In the genomic region with DNA sequence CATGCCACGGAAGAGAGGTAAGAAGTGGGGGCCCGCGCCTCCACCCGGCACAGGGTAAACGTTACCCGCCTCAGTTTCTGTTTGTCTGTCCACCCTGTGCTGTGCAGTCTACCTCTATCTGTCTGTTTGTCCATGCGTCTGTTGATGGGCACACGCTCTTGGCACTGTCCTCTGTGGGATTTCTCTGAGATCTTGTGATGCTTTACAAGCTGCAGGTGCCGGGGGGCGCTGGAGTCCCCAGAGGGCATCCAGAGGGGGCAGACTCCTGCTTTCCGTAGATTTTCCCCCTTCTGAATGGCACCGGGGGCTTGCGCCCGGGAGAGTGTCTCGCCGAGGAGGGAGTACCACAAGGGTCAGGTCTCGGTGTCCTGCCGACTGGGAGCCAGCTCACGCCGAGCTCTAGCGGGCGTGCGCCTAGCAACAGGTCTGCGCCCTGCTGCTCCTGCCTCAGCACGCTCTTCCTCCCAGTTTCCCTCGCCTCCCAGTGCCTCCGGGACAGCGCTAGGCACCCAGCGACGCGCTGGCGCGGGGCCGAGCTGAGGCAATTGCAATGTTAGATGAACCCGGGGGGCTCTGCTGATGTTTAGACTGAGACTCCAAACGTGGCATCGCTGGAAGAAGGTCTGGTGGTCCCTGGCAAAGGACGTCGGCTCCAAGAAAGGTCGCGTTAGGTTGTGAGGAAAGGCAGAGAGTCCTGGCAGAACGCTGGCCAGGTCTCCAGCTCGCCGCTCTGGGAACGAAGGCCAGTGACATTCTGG, we compare ENCODE assay signal across 8 cellular contexts. TPM values are rescaled to one million over a fixed set of nuclear protein-coding genes. Genes with fewer than 3 reads are reported as not detected.
DNase-seq lines count a peak whose midpoint lies in the region; ATAC-seq and TF ChIP-seq lines count a peak whose summit lies in the region.

No MANE protein-coding gene starts in this region.

- peaks cover 3% of the 10 kb centered on the region for H3K4me1 Mint-ChIP-seq in CD8-positive, alpha-beta T cell (ENCODE audit: low read depth)
- peaks cover 9 to 29% of the 10 kb centered on the region in 2 donors for H3K4me1 Mint-ChIP-seq in stimulated activated naive B cell treated with anti-CD40 and anti-IgM and Interleukin-4, amounts not matched to agents 10 μg/mL and 1 μg/mL and 100 μg/mL, for 72 hours

- CTCF ChIA-PET in CD8-positive, alpha-beta T cell (lab: Charles Lee) = interaction anchor here (1.0 to 7.0 kb wide), 3 partner anchors 10 to 324 kb away, joined by 3 to 90 read pairs (median 3); no protein-coding TSS in a partner anchor

- intact Hi-C loops in CD8-positive, alpha-beta T cell (cut with DNase I, micrococcal nuclease) = loop anchor here in 1 of 2 experiments (10.0 kb wide), 1 partner anchor 145 kb away; no protein-coding TSS in a partner anchor

- peaks cover 33% of the 10 kb centered on the region for H3K27me3 Mint-ChIP-seq in CD8-positive, alpha-beta T cell (ENCODE audit: low read depth)
- peaks cover 25 to 40% of the 10 kb centered on the region in 2 donors for H3K27me3 Mint-ChIP-seq in stimulated activated naive B cell treated with anti-CD40 and anti-IgM and Interleukin-4, amounts not matched to agents 10 μg/mL and 1 μg/mL and 100 μg/mL, for 72 hours

- H3K27me3 ChIP-seq in CD8-positive, alpha-beta T cell (ENCODE audit: insufficient read depth, low read length) = peaks cover 18% of the 10 kb centered on the region

- no peak for TF ChIP-seq CTCF in CD8-positive, alpha-beta T cell (IDR thresholded peaks at IDR 0.05)
- TF ChIP-seq CTCF in astrocyte of the cerebellum (IDR thresholded peaks at IDR 0.05; ENCODE audit: low read depth, low read length, missing control alignments) = no peak

- H3K4me3 ChIP-seq in CD8-positive, alpha-beta T cell (ENCODE audit: low read depth, low read length) = no peak overlapping the region
- peak overlapping the region; percentile 80 for H3K4me3 ChIP-seq in astrocyte of the cerebellum (ENCODE audit: low read depth, low read length)

- no peaks in the 10 kb centered on the region for H3K36me3 ChIP-seq in CD8-positive, alpha-beta T cell (ENCODE audit: insufficient read depth, low read length)

- ATAC-seq in CD8-positive, alpha-beta T cell = no peak
- no peak for ATAC-seq in stimulated activated naive B cell treated with anti-CD40 and anti-IgM and Interleukin-4, amounts not matched to agents 10 μg/mL and 1 μg/mL and 100 μg/mL, for 72 hours (replicated peaks)
- no peak for ATAC-seq in GM21576 (IDR thresholded peaks at IDR 0.05; ENCODE audit: unreplicated experiment)

- peak overlapping the region; percentile 64 for H3K4me3 Mint-ChIP-seq in CD8-positive, alpha-beta T cell
- peak overlapping the region; percentile 78 to 82 for H3K4me3 Mint-ChIP-seq in stimulated activated naive B cell treated with anti-CD40 and anti-IgM and Interleukin-4, amounts not matched to agents 10 μg/mL and 1 μg/mL and 100 μg/mL, for 72 hours

- no peak for TF ChIP-seq EP300 in Ishikawa (IDR thresholded peaks at IDR 0.05; ENCODE audit: borderline replicate concordance)

- H3K9me3 Mint-ChIP-seq in CD8-positive, alpha-beta T cell = no peaks in the 10 kb centered on the region
- no peaks in the 10 kb centered on the region for H3K9me3 Mint-ChIP-seq in stimulated activated naive B cell treated with anti-CD40 and anti-IgM and Interleukin-4, amounts not matched to agents 10 μg/mL and 1 μg/mL and 100 μg/mL, for 72 hours

- in situ Hi-C loops in astrocyte of the cerebellum (cut with HindIII; ENCODE audit: low sequenced_read_pairs) = loop anchor here (25.0 kb wide), 1 partner anchor 218 kb away; no protein-coding TSS in a partner anchor

- no peaks in the 10 kb centered on the region for H3K36me3 Mint-ChIP-seq in CD8-positive, alpha-beta T cell
- H3K36me3 Mint-ChIP-seq in stimulated activated naive B cell treated with anti-CD40 and anti-IgM and Interleukin-4, amounts not matched to agents 10 μg/mL and 1 μg/mL and 100 μg/mL, for 72 hours = no peaks in the 10 kb centered on the region

- no peak overlapping the region for H3K27ac Mint-ChIP-seq in CD8-positive, alpha-beta T cell
- peak overlapping the region; percentile 14 for H3K27ac Mint-ChIP-seq in stimulated activated naive B cell treated with anti-CD40 and anti-IgM and Interleukin-4, amounts not matched to agents 10 μg/mL and 1 μg/mL and 100 μg/mL, for 72 hours

- no peak for DNase-seq in CD8-positive, alpha-beta T cell
- no peak for DNase-seq in astrocyte of the cerebellum (ENCODE audit: low read depth)
- peak; percentile 55 for DNase-seq in iPS-NIHi11 (ENCODE audit: low spot score)
- no peak for DNase-seq in stimulated activated naive B cell treated with anti-CD40 and anti-IgM and Interleukin-4, amounts not matched to agents 10 μg/mL and 1 μg/mL and 100 μg/mL, for 72 hours
- no peak for DNase-seq in OCI-M2 (lab: John Stamatoyannopoulos, UW; ENCODE audit: unreplicated experiment)
- DNase-seq in mucosa of gallbladder (ENCODE audit: low spot score) = no peak

- POLR2A ChIA-PET in CD8-positive, alpha-beta T cell (lab: Charles Lee) = interaction anchor here (0.7 kb wide), 1 partner anchor 14 kb away, joined by 3 read pairs; no protein-coding TSS in a partner anchor

- H3K27ac ChIP-seq in CD8-positive, alpha-beta T cell (ENCODE audit: low read depth, low read length) = no peak overlapping the region

- H3K9me3 ChIP-seq in CD8-positive, alpha-beta T cell (ENCODE audit: low read length) = no peaks in the 10 kb centered on the region

- peaks cover 11% of the 10 kb centered on the region for H3K4me1 ChIP-seq in CD8-positive, alpha-beta T cell (ENCODE audit: insufficient read depth, low read length)

- TF ChIP-seq RAD21 in Ishikawa (IDR thresholded peaks at IDR 0.05; ENCODE audit: low read depth) = no peak

TF ChIP-seq in Ishikawa, 13 proteins besides CTCF, POLR2A, EP300 and RAD21:
- TF ChIP-seq FOXM1 (IDR thresholded peaks at IDR 0.05; ENCODE audit: borderline replicate concordance, low read depth) = no peak
- TF ChIP-seq, protein P1, sequence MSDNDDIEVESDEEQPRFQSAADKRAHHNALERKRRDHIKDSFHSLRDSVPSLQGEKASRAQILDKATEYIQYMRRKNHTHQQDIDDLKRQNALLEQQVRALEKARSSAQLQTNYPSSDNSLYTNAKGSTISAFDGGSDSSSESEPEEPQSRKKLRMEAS (IDR thresholded peaks at IDR 0.05) = peak; percentile 19; the same call in 1 of the 2 replicates
- TF ChIP-seq, protein P2, sequence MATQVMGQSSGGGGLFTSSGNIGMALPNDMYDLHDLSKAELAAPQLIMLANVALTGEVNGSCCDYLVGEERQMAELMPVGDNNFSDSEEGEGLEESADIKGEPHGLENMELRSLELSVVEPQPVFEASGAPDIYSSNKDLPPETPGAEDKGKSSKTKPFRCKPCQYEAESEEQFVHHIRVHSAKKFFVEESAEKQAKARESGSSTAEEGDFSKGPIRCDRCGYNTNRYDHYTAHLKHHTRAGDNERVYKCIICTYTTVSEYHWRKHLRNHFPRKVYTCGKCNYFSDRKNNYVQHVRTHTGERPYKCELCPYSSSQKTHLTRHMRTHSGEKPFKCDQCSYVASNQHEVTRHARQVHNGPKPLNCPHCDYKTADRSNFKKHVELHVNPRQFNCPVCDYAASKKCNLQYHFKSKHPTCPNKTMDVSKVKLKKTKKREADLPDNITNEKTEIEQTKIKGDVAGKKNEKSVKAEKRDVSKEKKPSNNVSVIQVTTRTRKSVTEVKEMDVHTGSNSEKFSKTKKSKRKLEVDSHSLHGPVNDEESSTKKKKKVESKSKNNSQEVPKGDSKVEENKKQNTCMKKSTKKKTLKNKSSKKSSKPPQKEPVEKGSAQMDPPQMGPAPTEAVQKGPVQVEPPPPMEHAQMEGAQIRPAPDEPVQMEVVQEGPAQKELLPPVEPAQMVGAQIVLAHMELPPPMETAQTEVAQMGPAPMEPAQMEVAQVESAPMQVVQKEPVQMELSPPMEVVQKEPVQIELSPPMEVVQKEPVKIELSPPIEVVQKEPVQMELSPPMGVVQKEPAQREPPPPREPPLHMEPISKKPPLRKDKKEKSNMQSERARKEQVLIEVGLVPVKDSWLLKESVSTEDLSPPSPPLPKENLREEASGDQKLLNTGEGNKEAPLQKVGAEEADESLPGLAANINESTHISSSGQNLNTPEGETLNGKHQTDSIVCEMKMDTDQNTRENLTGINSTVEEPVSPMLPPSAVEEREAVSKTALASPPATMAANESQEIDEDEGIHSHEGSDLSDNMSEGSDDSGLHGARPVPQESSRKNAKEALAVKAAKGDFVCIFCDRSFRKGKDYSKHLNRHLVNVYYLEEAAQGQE (IDR thresholded peaks at IDR 0.05; ENCODE audit: low read depth) = no peak
- no peak for TF ChIP-seq ZBTB7A (IDR thresholded peaks at IDR 0.05; ENCODE audit: low read depth)
- TF ChIP-seq TEAD4 (IDR thresholded peaks at IDR 0.05) = no peak

RNA-seq across cellular contexts. Expression of a gene that starts 0.7 kb away (rescaled TPM):
- total RNA-seq in CD8-positive, alpha-beta T cell = not detected
- total RNA-seq in mucosa of gallbladder = 1.6 TPM
